28 cellular contexts compared by ENCODE assay signal in the genomic region with DNA sequence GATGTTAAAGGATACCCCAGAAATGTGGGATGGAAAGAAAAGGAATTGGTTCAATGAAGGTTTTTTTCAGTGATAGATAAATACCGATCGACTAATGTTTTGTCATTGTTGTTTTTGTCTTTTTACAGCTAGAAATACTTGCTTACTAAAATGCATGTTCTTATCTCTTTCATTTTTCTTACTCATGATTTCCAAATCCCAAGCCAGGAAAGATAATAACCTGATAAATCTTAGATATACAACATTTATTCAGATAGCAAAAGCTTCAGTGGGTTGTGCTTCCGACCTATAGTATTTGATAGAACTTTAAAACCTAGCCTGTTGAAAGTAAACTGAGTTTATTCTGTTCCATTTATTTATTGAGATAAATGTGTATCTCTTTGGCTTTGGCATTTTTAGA.
"Had no signal": no experiment of that assay in that cellular context is flagged by ENCODE, and none has a peak within 500 bp of the region (broad histone marks: within the 10 kb centered on the region; RNA-seq: fewer than 3 reads in every experiment).

No MANE protein-coding gene starts in this region.

- H3K36me3 ChIP-seq: left lung, lower lobe of right lung, pancreas, prostate gland, stomach, thoracic aorta, tibial artery, upper lobe of right lung had no signal

- DNase-seq: hippocampal formation; kidney; left colon; left lung; lower lobe of right lung; mammary epithelial cell; mesenchymal stem cell; naive thymus-derived CD8-positive, alpha-beta T cell; nucleus accumbens; pancreas; posterior cingulate gyrus; retina; right cardiac atrium; stimulated activated CD4-positive, alpha-beta T cell treated with anti-CD3 and anti-CD28 coated beads, Interleukin-12 subunit alpha, Interleukin-12 subunit beta, amount 100 ng/mL, for 4 hours; stimulated activated CD4-positive, alpha-beta T cell treated with anti-CD3 and anti-CD28 coated beads, Interleukin-15, amount 100 ng/mL, for 24 hours; stimulated activated CD4-positive, alpha-beta T cell treated with anti-CD3 and anti-CD28 coated beads, Interleukin-2, amount 100 ng/mL, for 24 hours; stimulated activated CD4-positive, alpha-beta T cell treated with anti-CD3 and anti-CD28 coated beads, Interleukin-4, amount 100 ng/mL, for 1 hour; stimulated activated naive B cell treated with anti-CD40 and anti-IgM and Interleukin-4, amounts not matched to agents 10 μg/mL and 1 μg/mL and 100 μg/mL, for 72 hours; stimulated activated naive CD8-positive, alpha-beta T cell treated with anti-CD3 and anti-CD28 coated beads, Interleukin-15, Interleukin-2, amounts not matched to agents 100 U/mL and 50 U/mL, for 24 hours; stomach; tibial artery; upper lobe of right lung had no signal

- H3K9me3 ChIP-seq: left lung, lower lobe of right lung, pancreas, prostate gland, stomach, thoracic aorta, tibial artery, upper lobe of right lung had no signal

- H3K4me1 ChIP-seq: left lung, lower lobe of right lung, prostate gland, upper lobe of right lung had no signal

- H3K4me3 ChIP-seq: left lung, lower lobe of right lung, pancreas, prostate gland, skin epidermis, stomach, thoracic aorta, tibial artery, upper lobe of right lung had no signal

- ATAC-seq: left colon; left lung; lower lobe of right lung; naive thymus-derived CD8-positive, alpha-beta T cell; pancreas; right cardiac atrium; sciatic nerve; stimulated activated naive B cell treated with anti-CD40 and anti-IgM and Interleukin-4, amounts not matched to agents 10 μg/mL and 1 μg/mL and 100 μg/mL, for 72 hours; stimulated activated naive CD8-positive, alpha-beta T cell treated with anti-CD3 and anti-CD28 coated beads, Interleukin-15, Interleukin-2, amounts not matched to agents 100 U/mL and 50 U/mL, for 24 hours; upper lobe of right lung had no signal

- FAIRE-seq: islet of Langerhans, kidney, pancreas, urothelium cell line had no signal

- H3K27me3 ChIP-seq: left lung, pancreas, stomach, tibial artery, upper lobe of right lung had no signal

- H3K27ac ChIP-seq: left lung, lower lobe of right lung, pancreas, prostate gland, skin epidermis, stomach, thoracic aorta, tibial artery, upper lobe of right lung had no signal
